8 cellular contexts compared by ENCODE assay signal in genomic region chr13:99528547-99528946, GRCh38. TPM values are rescaled to one million over a fixed set of nuclear protein-coding genes. Genes with fewer than 3 reads are reported as not detected.
DNase-seq lines count a peak whose midpoint lies in the region; ATAC-seq and TF ChIP-seq lines count a peak whose summit lies in the region.

No MANE protein-coding gene starts in this region.

- peaks cover 62% of the 10 kb centered on the region for H3K4me1 Mint-ChIP-seq in CD4-positive, alpha-beta T cell (ENCODE audit: low read depth)
- peaks cover 37% of the 10 kb centered on the region for H3K4me1 Mint-ChIP-seq in activated CD4-positive, alpha-beta memory T cell treated with anti-CD3 and anti-CD28 coated beads, Interleukin-2, amount 10 ng/mL, durations not matched to agents 7 days and 5 days
- H3K4me1 Mint-ChIP-seq in nephron progenitor cell, result peaks cover 25% of the 10 kb centered on the region

- no peaks in the 10 kb centered on the region for H3K27me3 Mint-ChIP-seq in CD4-positive, alpha-beta T cell
- H3K27me3 Mint-ChIP-seq in activated CD4-positive, alpha-beta memory T cell treated with anti-CD3 and anti-CD28 coated beads, Interleukin-2, amount 10 ng/mL, durations not matched to agents 7 days and 5 days, result no peaks in the 10 kb centered on the region
- no peaks in the 10 kb centered on the region for H3K27me3 Mint-ChIP-seq in nephron progenitor cell (ENCODE audit: low read depth, poor library complexity)

- peak in 8 of 10 experiments; percentile 10 to 37 (median 20) for DNase-seq in CD4-positive, alpha-beta T cell
- peak; percentile 46 for DNase-seq in activated CD4-positive, alpha-beta memory T cell treated with anti-CD3 and anti-CD28 coated beads, Interleukin-2, amount 10 ng/mL, durations not matched to agents 7 days and 5 days
- peak; percentile 16 for DNase-seq in retina
- no peak for DNase-seq in nephron progenitor cell

- peak; percentile 63 for TF ChIP-seq CTCF in CD4-positive, alpha-beta T cell (IDR thresholded peaks at IDR 0.05)
- no peak for TF ChIP-seq CTCF in nephron progenitor cell (IDR thresholded peaks at IDR 0.05)

- no peaks in the 10 kb centered on the region for H3K27me3 ChIP-seq in CD4-positive, alpha-beta T cell (ENCODE audit: control insufficient read depth, insufficient read depth, low read length)

- CTCF ChIA-PET in CD4-positive, alpha-beta T cell (lab: Charles Lee), result interaction anchor here (0.8 to 1.7 kb wide), 4 partner anchors 14 to 986 kb away, joined by 3 to 4 read pairs (median 3); no protein-coding TSS in a partner anchor
- CTCF ChIA-PET in activated CD4-positive, alpha-beta memory T cell treated with anti-CD3 and anti-CD28 coated beads, Interleukin-2, amount 10 ng/mL, durations not matched to agents 7 days and 5 days (lab: Charles Lee), result interaction anchor here (0.6 to 2.1 kb wide), 6 partner anchors 8 to 343 kb away, joined by 3 to 5 read pairs (median 4); partner anchors contain the start of gene CLYBL

- H3K36me3 Mint-ChIP-seq in CD4-positive, alpha-beta T cell (ENCODE audit: low read depth), result peaks cover 90% of the 10 kb centered on the region
- peaks cover 72% of the 10 kb centered on the region for H3K36me3 Mint-ChIP-seq in activated CD4-positive, alpha-beta memory T cell treated with anti-CD3 and anti-CD28 coated beads, Interleukin-2, amount 10 ng/mL, durations not matched to agents 7 days and 5 days (ENCODE audit: low read depth)
- H3K36me3 Mint-ChIP-seq in nephron progenitor cell (ENCODE audit: low read depth), result peaks cover 74% of the 10 kb centered on the region

- no peak for TF ChIP-seq EP300 in Ishikawa (IDR thresholded peaks at IDR 0.05; ENCODE audit: borderline replicate concordance)

- no peak overlapping the region for H3K27ac Mint-ChIP-seq in CD4-positive, alpha-beta T cell
- H3K27ac Mint-ChIP-seq in activated CD4-positive, alpha-beta memory T cell treated with anti-CD3 and anti-CD28 coated beads, Interleukin-2, amount 10 ng/mL, durations not matched to agents 7 days and 5 days, result no peak overlapping the region
- H3K27ac Mint-ChIP-seq in nephron progenitor cell, result no peak overlapping the region

- H3K9me3 Mint-ChIP-seq in CD4-positive, alpha-beta T cell, result no peaks in the 10 kb centered on the region
- no peaks in the 10 kb centered on the region for H3K9me3 Mint-ChIP-seq in activated CD4-positive, alpha-beta memory T cell treated with anti-CD3 and anti-CD28 coated beads, Interleukin-2, amount 10 ng/mL, durations not matched to agents 7 days and 5 days
- no peaks in the 10 kb centered on the region for H3K9me3 Mint-ChIP-seq in nephron progenitor cell

- ATAC-seq in CD4-positive, alpha-beta T cell (ENCODE audit: poor library complexity), result peak; percentile 74
- ATAC-seq in GM18873 (IDR thresholded peaks at IDR 0.05; ENCODE audit: low FRiP score, unreplicated experiment), result peak; percentile 66
- no peak for ATAC-seq in HG02970 (IDR thresholded peaks at IDR 0.05; ENCODE audit: low FRiP score, unreplicated experiment)
- no peak for ATAC-seq in HG02840 (IDR thresholded peaks at IDR 0.05; ENCODE audit: low FRiP score, unreplicated experiment)

- no peaks in the 10 kb centered on the region for H3K9me3 ChIP-seq in CD4-positive, alpha-beta T cell (ENCODE audit: control insufficient read depth, low read length)

- intact Hi-C loops in CD4-positive, alpha-beta T cell (cut with DNase I, micrococcal nuclease), result loop anchor here in 1 of 2 experiments (5.0 to 10.0 kb wide), 2 partner anchors 84 to 986 kb away; no protein-coding TSS in a partner anchor

- no peak overlapping the region for H3K27ac ChIP-seq in CD4-positive, alpha-beta T cell (ENCODE audit: low read depth, low read length)

- peak; percentile 18; the same call in 1 of the 2 replicates for TF ChIP-seq RAD21 in Ishikawa (IDR thresholded peaks at IDR 0.05; ENCODE audit: low read depth)

- no peak overlapping the region for H3K4me3 Mint-ChIP-seq in CD4-positive, alpha-beta T cell
- no peak overlapping the region for H3K4me3 Mint-ChIP-seq in activated CD4-positive, alpha-beta memory T cell treated with anti-CD3 and anti-CD28 coated beads, Interleukin-2, amount 10 ng/mL, durations not matched to agents 7 days and 5 days
- H3K4me3 Mint-ChIP-seq in nephron progenitor cell, result no peak overlapping the region

- POLR2A ChIA-PET in CD4-positive, alpha-beta T cell (lab: Charles Lee), result interaction anchor here (1.1 to 2.2 kb wide), 6 partner anchors 11 to 967 kb away, joined by 3 to 8 read pairs (median 5); no protein-coding TSS in a partner anchor
- POLR2A ChIA-PET in activated CD4-positive, alpha-beta memory T cell treated with anti-CD3 and anti-CD28 coated beads, Interleukin-2, amount 10 ng/mL, durations not matched to agents 7 days and 5 days (lab: Charles Lee), result interaction anchor here (1.5 kb wide), 1 partner anchor 15 kb away, joined by 3 read pairs; no protein-coding TSS in a partner anchor

TF ChIP-seq in Ishikawa, 13 proteins besides CTCF, POLR2A, EP300 and RAD21:
- TF ChIP-seq TAF1 (IDR thresholded peaks at IDR 0.05; ENCODE audit: low read depth) (no peak), REST (IDR thresholded peaks at IDR 0.05; ENCODE audit: low read depth) (no peak), TCF12 (IDR thresholded peaks at IDR 0.05; ENCODE audit: low read depth) (no peak), YY1 (IDR thresholded peaks at IDR 0.05; ENCODE audit: low read depth) (no peak), MAX (IDR thresholded peaks at IDR 0.05) (no peak), CEBPB (IDR thresholded peaks at IDR 0.05) (no peak), TEAD4 (IDR thresholded peaks at IDR 0.05) (no peak), EGR1 (IDR thresholded peaks at IDR 0.05) (no peak), FOXM1 (IDR thresholded peaks at IDR 0.05; ENCODE audit: borderline replicate concordance, low read depth) (no peak), CREB1 (IDR thresholded peaks at IDR 0.05; ENCODE audit: low read depth) (no peak), NFIC (IDR thresholded peaks at IDR 0.05) (no peak), USF1 (IDR thresholded peaks at IDR 0.05) (no peak), ZBTB7A (IDR thresholded peaks at IDR 0.05; ENCODE audit: low read depth) (no peak)

RNA-seq across cellular contexts. Expression of gene TM9SF2, which starts 27.3 kb away (rescaled TPM):
- total RNA-seq in CD4-positive, alpha-beta T cell, result 10 to 100 TPM; 37.2 to 38.2 TPM
- 10 to 100 TPM; 84.5 to 88.6 TPM for total RNA-seq in activated CD4-positive, alpha-beta memory T cell treated with anti-CD3 and anti-CD28 coated beads, Interleukin-2, amount 10 ng/mL, durations not matched to agents 7 days and 5 days

Comparison
In these comparisons a context has a peak if more than half of its experiments do, and no peak if none do; other contexts are left out.
1. ATAC-seq: peak in CD4-positive, alpha-beta T cell (single experiment) and GM18873 (single experiment); none in HG02970 (single experiment) and HG02840 (single experiment).